In the genomic region with DNA sequence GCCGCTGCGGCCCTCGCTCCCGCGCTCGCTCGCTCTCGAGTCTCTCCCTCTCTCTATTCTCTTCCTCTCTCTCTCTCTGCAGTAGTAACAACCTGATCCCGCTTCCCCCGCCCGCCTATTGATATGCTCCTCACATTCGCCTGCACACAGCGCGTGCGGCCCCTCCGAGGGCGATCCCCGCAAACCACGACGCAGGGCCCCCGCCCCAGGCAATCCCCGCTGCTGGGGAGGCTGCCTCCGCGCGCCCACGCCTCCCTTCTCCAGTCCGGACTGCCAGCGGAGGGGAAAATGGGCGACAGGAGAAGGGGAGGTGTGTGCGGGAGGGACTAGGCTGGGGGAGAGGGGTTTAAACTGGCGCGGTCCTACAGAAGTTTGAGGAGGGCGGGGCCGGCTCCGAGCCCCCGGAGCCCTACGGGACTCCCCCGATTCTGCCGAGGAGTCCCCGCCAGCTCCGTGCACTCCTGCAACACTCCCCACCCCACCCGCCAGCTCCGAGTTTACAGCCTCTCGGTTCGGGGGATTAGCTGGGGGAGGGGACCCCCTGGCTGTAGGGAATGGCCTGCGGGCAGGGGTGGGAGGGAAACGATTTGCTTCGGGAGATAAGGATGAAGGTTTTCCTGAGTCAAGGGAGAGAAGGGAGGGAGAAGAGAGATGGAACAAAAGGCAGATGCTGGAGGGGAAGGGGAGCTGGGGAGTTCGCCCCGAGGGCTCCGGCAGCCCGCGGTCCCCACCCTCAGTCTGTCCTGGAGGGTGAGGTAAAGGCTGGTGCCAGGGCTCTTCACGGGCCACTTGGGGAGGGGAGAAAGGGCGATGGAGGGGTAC, we compare ENCODE assay signal across 9 cellular contexts.
DNase-seq lines count a peak whose midpoint lies in the region; ATAC-seq, FAIRE-seq and TF ChIP-seq lines count a peak whose summit lies in the region.
"Had no signal": no experiment of that assay in that cellular context is flagged by ENCODE, and none has a peak within 500 bp of the region (broad histone marks: within the 10 kb centered on the region; RNA-seq: fewer than 3 reads in every experiment).

No MANE protein-coding gene starts in this region.

- ATAC-seq in pancreas: peak; percentile 48 to 76 (median 66)
- ATAC-seq in GM19463 (IDR thresholded peaks at IDR 0.05; ENCODE audit: unreplicated experiment): no peak

- H3K27me3 ChIP-seq in endothelial cell of umbilical vein (ENCODE audit: control insufficient read depth in 2 of 2, insufficient read depth in 2 of 2, low read length in 2 of 2) (peaks cover 55 to 63% of the 10 kb centered on the region in 2 experiments), pancreas (no peaks in the 10 kb centered on the region)

- dilution Hi-C loops in endothelial cell of umbilical vein (cut with MboI; ENCODE audit: extremely low pct_ligation_motif_present, low sequenced_read_pairs): no loop called here

- intact Hi-C loops in endothelial cell of umbilical vein (cut with micrococcal nuclease): no loop called here
- intact Hi-C loops in pancreas (cut with DNase I): loop anchor here in 1 of 3 donors (10.0 kb wide), 1 partner anchor 59 kb away; no protein-coding TSS in a partner anchor

- H3K27ac ChIP-seq in endothelial cell of umbilical vein (ENCODE audit: insufficient read depth, low read depth, low read length) (no peak overlapping the region), pancreas (no peak overlapping the region)

- H3K36me3 ChIP-seq in endothelial cell of umbilical vein (ENCODE audit: control insufficient read depth in 2 of 2, extremely low read depth in 1 of 2, insufficient read depth in 2 of 2, low read length in 2 of 2) (no peaks in the 10 kb centered on the region), pancreas (no peaks in the 10 kb centered on the region)

- H2AFZ ChIP-seq in endothelial cell of umbilical vein (ENCODE audit: low read depth, low read length): no peak overlapping the region

- H3K4me3 ChIP-seq in endothelial cell of umbilical vein (replicated peaks in 1 of 3; ENCODE audit: insufficient read depth in 1 of 3, low read depth in 1 of 3, low read length in 3 of 3): no peak overlapping the region
- H3K4me3 ChIP-seq in pancreas: peak overlapping the region in 3 of 4 donors; percentile 3 to 45 (median 33)

- H3K4me2 ChIP-seq in endothelial cell of umbilical vein (ENCODE audit: insufficient read depth, low read length): no peak overlapping the region

- POLR2A ChIA-PET in endothelial cell of umbilical vein (lab: Charles Lee): no interaction called here

- H3K4me1 ChIP-seq in endothelial cell of umbilical vein (ENCODE audit: control insufficient read depth, extremely low read depth, insufficient read depth, low read length) (no peaks in the 10 kb centered on the region), pancreas (peaks cover 0 to 4% (median 0%) of the 10 kb centered on the region in 3 donors)

- no peaks in the 10 kb centered on the region for H3K9me1 ChIP-seq in endothelial cell of umbilical vein (replicated peaks; ENCODE audit: control insufficient read depth, extremely low read depth, insufficient read depth, low read length)

- no peaks in the 10 kb centered on the region for H3K79me2 ChIP-seq in endothelial cell of umbilical vein (ENCODE audit: control insufficient read depth, insufficient read depth, low read length)

- no peak overlapping the region for H3K9ac ChIP-seq in endothelial cell of umbilical vein (replicated peaks; ENCODE audit: extremely low read depth, insufficient read depth, low read length)

- no TSS peak for BruUV-seq in endothelial cell of umbilical vein (replicated peaks; lab: Mats Ljungman, UMichigan)

- TF ChIP-seq CTCF in endothelial cell of umbilical vein (IDR thresholded peaks at IDR 0.05; ENCODE audit: extremely low read depth in 1 of 2, insufficient read depth in 1 of 2, low read depth in 1 of 2, low read length in 2 of 2) (no peak), pancreas (IDR thresholded peaks at IDR 0.05) (no peak)

- FAIRE-seq in endothelial cell of umbilical vein (lab: Jason Lieb, UNC): no peak
- no peak for FAIRE-seq in pancreas (lab: Jason Lieb, UNC)

- no peak for TF ChIP-seq POLR2A in endothelial cell of umbilical vein (IDR thresholded peaks at IDR 0.05; ENCODE audit: low read depth, low read length)

- DNase-seq in Daoy (ENCODE audit: low read depth) (peak; percentile 25), NCI-H69 (lab: John Stamatoyannopoulos, UW) (peak; percentile 52), endothelial cell of umbilical vein (ENCODE audit: low read depth, low spot score) (no peak), pancreas (peak in 2 of 6 donors; percentile 59 to 67), NOMO-1 treated with dmso at 0.1 percent for 144 hours (lab: John Stamatoyannopoulos, UW; ENCODE audit: unreplicated experiment) (no peak), NCI-H524 treated with DMSO at 0.1 percent for 48 hours (lab: John Stamatoyannopoulos, UW) (no peak), NCI-H2196 (lab: John Stamatoyannopoulos, UW; ENCODE audit: unreplicated experiment) (no peak)
- DNase-seq: HCEC 1CT had no signal

- H3K9me3 ChIP-seq in endothelial cell of umbilical vein (replicated peaks; ENCODE audit: control insufficient read depth, insufficient read depth, low read length) (no peaks in the 10 kb centered on the region), pancreas (no peaks in the 10 kb centered on the region)

- 1% methylated on average over 49 to 55 of the region's 55 CpGs for WGBS in pancreas, 2 donors

- no peaks in the 10 kb centered on the region for H4K20me1 ChIP-seq in endothelial cell of umbilical vein (replicated peaks; ENCODE audit: control insufficient read depth, extremely low read depth, insufficient read depth, low read length)

- CTCF ChIA-PET in endothelial cell of umbilical vein (lab: Charles Lee): interaction anchor here (0.6 kb wide), 1 partner anchor 88 kb away, joined by 3 read pairs; no protein-coding TSS in a partner anchor

TF ChIP-seq in endothelial cell of umbilical vein, 7 proteins besides CTCF, POLR2A, EP300 and RAD21:
- TF ChIP-seq, protein P1, sequence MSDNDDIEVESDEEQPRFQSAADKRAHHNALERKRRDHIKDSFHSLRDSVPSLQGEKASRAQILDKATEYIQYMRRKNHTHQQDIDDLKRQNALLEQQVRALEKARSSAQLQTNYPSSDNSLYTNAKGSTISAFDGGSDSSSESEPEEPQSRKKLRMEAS (IDR thresholded peaks at IDR 0.05; ENCODE audit: insufficient read depth, insufficient read length): no peak
- TF ChIP-seq MYC (IDR thresholded peaks at IDR 0.05; ENCODE audit: low read depth, low read length) (no peak), FOS (IDR thresholded peaks at IDR 0.05; ENCODE audit: borderline replicate concordance, insufficient read depth, low read length) (no peak), POLR2AphosphoS5 (IDR thresholded peaks at IDR 0.05; ENCODE audit: insufficient read depth, low read depth, low read length) (no peak), JUN (IDR thresholded peaks at IDR 0.05; ENCODE audit: borderline replicate concordance, insufficient read depth, insufficient read length, low read depth) (no peak), EZH2 (IDR thresholded peaks at IDR 0.05; ENCODE audit: borderline replicate concordance, low read depth, low read length, severe bottlenecking) (peak; percentile 68)

Comparison
In these comparisons a context has a peak if more than half of its experiments do, and no peak if none do; other contexts are left out.
1. DNase-seq: peak in Daoy (single experiment) and NCI-H69 (single experiment); none in endothelial cell of umbilical vein (single experiment), NOMO-1 treated with dmso at 0.1 percent for 144 hours (single experiment), NCI-H524 treated with DMSO at 0.1 percent for 48 hours (single experiment) and NCI-H2196 (single experiment).
2. H3K4me3 ChIP-seq: peak in pancreas (3 of 4); none in endothelial cell of umbilical vein (0 of 3).